In genomic region chr5:133644000-133644865, GRCh38 we compare ENCODE assay signal across 19 cellular contexts. TPM values are rescaled to one million over a fixed set of nuclear protein-coding genes. Genes with fewer than 3 reads are reported as not detected.
DNase-seq lines count a peak whose midpoint lies in the region; ATAC-seq and TF ChIP-seq lines count a peak whose summit lies in the region.
"Had no signal": no experiment of that assay in that cellular context is flagged by ENCODE, and none has a peak within 500 bp of the region (broad histone marks: within the 10 kb centered on the region; RNA-seq: fewer than 3 reads in every experiment).

No MANE protein-coding gene starts in this region.

- no peak overlapping the region for H3K23ac ChIP-seq in IMR-90 (ENCODE audit: low read depth, low read length)

- POLR2A ChIA-PET in IMR-90 (lab: Charles Lee; ENCODE audit: unreplicated experiment): no interaction called here
- POLR2A ChIA-PET in activated CD4-positive, alpha-beta T cell treated with anti-CD3 and anti-CD28 coated beads, Interleukin-2, amount 10 ng/mL, durations not matched to agents 7 days and 5 days (lab: Charles Lee): no interaction called here

- H3K4me1 Mint-ChIP-seq in activated CD4-positive, alpha-beta T cell treated with anti-CD3 and anti-CD28 coated beads, Interleukin-2, amount 10 ng/mL, durations not matched to agents 7 days and 5 days: no peaks in the 10 kb centered on the region
- H3K4me1 Mint-ChIP-seq: CD14-positive monocyte had no signal

- H3K36me3 ChIP-seq in BLaER1 (no peaks in the 10 kb centered on the region), IMR-90 (ENCODE audit: control insufficient read depth, insufficient read depth, low read length) (no peaks in the 10 kb centered on the region)
- H3K36me3 ChIP-seq: BE2C, HAP-1 had no signal

- peaks cover 27% of the 10 kb centered on the region for H3K27me3 Mint-ChIP-seq in activated CD4-positive, alpha-beta T cell treated with anti-CD3 and anti-CD28 coated beads, Interleukin-2, amount 10 ng/mL, durations not matched to agents 7 days and 5 days

- H3K9me1 ChIP-seq in IMR-90 (ENCODE audit: insufficient read depth, low read length): no peaks in the 10 kb centered on the region

- H2AK5ac ChIP-seq in IMR-90 (ENCODE audit: low read depth, low read length): no peak overlapping the region

- no peak overlapping the region for H3K4me3 Mint-ChIP-seq in activated CD4-positive, alpha-beta T cell treated with anti-CD3 and anti-CD28 coated beads, Interleukin-2, amount 10 ng/mL, durations not matched to agents 7 days and 5 days
- H3K4me3 Mint-ChIP-seq: CD14-positive monocyte; CD8-positive, alpha-beta T cell had no signal

- no peak for TF ChIP-seq RAD21 in IMR-90 (IDR thresholded peaks at IDR 0.05; ENCODE audit: low read length)

- H3K14ac ChIP-seq in IMR-90 (replicated peaks; ENCODE audit: low read depth, low read length): no peak overlapping the region

- H3K18ac ChIP-seq in IMR-90 (ENCODE audit: low read depth, low read length): no peak overlapping the region

- intact Hi-C loops in IMR-90 (cut with micrococcal nuclease): no loop called here

- no peak overlapping the region for H2AFZ ChIP-seq in IMR-90 (replicated peaks; ENCODE audit: low read length, poor library complexity)
- H2AFZ ChIP-seq: GM23248 had no signal

- peak overlapping the region; percentile 75 for H2AK9ac ChIP-seq in IMR-90 (replicated peaks; ENCODE audit: low read depth, low read length, poor library complexity)

- no peaks in the 10 kb centered on the region for H3K9me3 Mint-ChIP-seq in activated CD4-positive, alpha-beta T cell treated with anti-CD3 and anti-CD28 coated beads, Interleukin-2, amount 10 ng/mL, durations not matched to agents 7 days and 5 days
- H3K9me3 Mint-ChIP-seq: CD8-positive, alpha-beta T cell had no signal

- H3K27ac ChIP-seq in BLaER1 (no peak overlapping the region), IMR-90 (ENCODE audit: insufficient read depth, low read length) (no peak overlapping the region)
- H3K27ac ChIP-seq: GM23248, HL-60 had no signal

- peak overlapping the region; percentile 58 for H3K4me2 ChIP-seq in BLaER1
- no peak overlapping the region for H3K4me2 ChIP-seq in IMR-90 (ENCODE audit: low read depth, low read length)

- TF ChIP-seq CTCF in IMR-90 (conservative IDR thresholded peaks at IDR 0.05; ENCODE audit: low read depth, low read length): no peak

- H3K9ac ChIP-seq in BLaER1 (no peak overlapping the region), IMR-90 (ENCODE audit: low read depth, low read length) (no peak overlapping the region)
- H3K9ac ChIP-seq: GM23248 had no signal

- no peak overlapping the region for H4K91ac ChIP-seq in IMR-90 (ENCODE audit: insufficient read depth, low read depth, low read length)

- H3K4me1 ChIP-seq in BLaER1 (peaks cover 17% of the 10 kb centered on the region), IMR-90 (ENCODE audit: control insufficient read depth, insufficient read depth, low read length) (no peaks in the 10 kb centered on the region)
- H3K4me1 ChIP-seq: BE2C, HAP-1 had no signal

- no peak for DNase-seq in IMR-90
- peak; percentile 6 for DNase-seq in iPS-NIHi7 (ENCODE audit: extremely low spot score)
- DNase-seq in renal cortical epithelial cell (ENCODE audit: low read depth): peak; percentile 3
- no peak for DNase-seq in occipital lobe (lab: John Stamatoyannopoulos, UW)
- no peak for DNase-seq in stimulated activated naive CD4-positive, alpha-beta T cell (lab: John Stamatoyannopoulos, UW)
- DNase-seq in activated CD4-positive, alpha-beta T cell treated with anti-CD3 and anti-CD28 coated beads, Interleukin-2, amount 10 ng/mL, durations not matched to agents 7 days and 5 days: no peak
- DNase-seq: BE2C; Calu3; CD8-positive, alpha-beta T cell; DMS79 treated with DMSO at 0.1 percent for 48 hours; GM23248 had no signal

- no peak overlapping the region for H3K4ac ChIP-seq in IMR-90 (ENCODE audit: low read depth, low read length)

- CTCF ChIA-PET in IMR-90 (lab: Yijun Ruan, JAX): interaction anchor here (0.5 kb wide), 1 partner anchor 102 kb away, joined by 4 read pairs; no protein-coding TSS in a partner anchor
- CTCF ChIA-PET in activated CD4-positive, alpha-beta T cell treated with anti-CD3 and anti-CD28 coated beads, Interleukin-2, amount 10 ng/mL, durations not matched to agents 7 days and 5 days (lab: Charles Lee): interaction anchor here (1.2 kb wide), 1 partner anchor 51 kb away, joined by 3 read pairs; no protein-coding TSS in a partner anchor

- H3K9me3 ChIP-seq in BLaER1 (no peaks in the 10 kb centered on the region), IMR-90 (ENCODE audit: control insufficient read depth, insufficient read depth, low read length) (no peaks in the 10 kb centered on the region)
- H3K9me3 ChIP-seq: BE2C, HAP-1 had no signal

- H3K56ac ChIP-seq in IMR-90 (ENCODE audit: extremely low read depth, insufficient read depth, low read length): no peak overlapping the region

- H3K27me3 ChIP-seq in BLaER1 (no peaks in the 10 kb centered on the region), IMR-90 (ENCODE audit: control insufficient read depth, insufficient read depth, low read length) (no peaks in the 10 kb centered on the region)
- H3K27me3 ChIP-seq: BE2C had no signal

- H4K8ac ChIP-seq in IMR-90 (ENCODE audit: low read depth in 2 of 2, low read length in 2 of 2): no peak overlapping the region

- H2BK20ac ChIP-seq in IMR-90 (ENCODE audit: low read depth, low read length): no peak overlapping the region

- H3K27ac Mint-ChIP-seq in activated CD4-positive, alpha-beta T cell treated with anti-CD3 and anti-CD28 coated beads, Interleukin-2, amount 10 ng/mL, durations not matched to agents 7 days and 5 days: no peak overlapping the region
- H3K27ac Mint-ChIP-seq: CD14-positive monocyte; CD8-positive, alpha-beta T cell had no signal

- no peak for TF ChIP-seq POLR2A in IMR-90 (IDR thresholded peaks at IDR 0.05; ENCODE audit: low read depth, low read length)

- no peak overlapping the region for H2BK120ac ChIP-seq in IMR-90 (ENCODE audit: low read depth, low read length)

- BruUV-seq in IMR-90 (replicated peaks; lab: Mats Ljungman, UMichigan): no TSS peak

- no CpG with 5 or more reads among the region's 8 CpGs for WGBS in IMR-90 (ENCODE audit: extremely low coverage in 2 of 2, insufficient read length in 1 of 2), 2 experiments

- ATAC-seq in IMR-90 (ENCODE audit: low read depth): no peak
- no peak for ATAC-seq in HG02884 (IDR thresholded peaks at IDR 0.05; ENCODE audit: unreplicated experiment)
- ATAC-seq: CD8-positive, alpha-beta T cell; GM12878; K562 had no signal

- H2BK15ac ChIP-seq in IMR-90 (ENCODE audit: low read depth, low read length): no peak overlapping the region

- H4K20me1 ChIP-seq in BLaER1 (no peaks in the 10 kb centered on the region), IMR-90 (ENCODE audit: insufficient read depth, low read length) (no peaks in the 10 kb centered on the region)

- in situ Hi-C loops in IMR-90 (cut with MboI; ENCODE audit: low sequenced_read_pairs): no loop called here

- no peak overlapping the region for H3K4me3 ChIP-seq in BLaER1
- no peak overlapping the region for H3K4me3 ChIP-seq in IMR-90 (ENCODE audit: insufficient read depth, low read depth, low read length)
- H3K4me3 ChIP-seq: GM12878, GM23248, HAP-1, K562 had no signal

- no peaks in the 10 kb centered on the region for H3K36me3 Mint-ChIP-seq in activated CD4-positive, alpha-beta T cell treated with anti-CD3 and anti-CD28 coated beads, Interleukin-2, amount 10 ng/mL, durations not matched to agents 7 days and 5 days (ENCODE audit: low read depth)
- H3K36me3 Mint-ChIP-seq: CD14-positive monocyte; CD8-positive, alpha-beta T cell had no signal

- dilution Hi-C loops in IMR-90 (cut with HindIII; ENCODE audit: low sequenced_read_pairs, unreplicated experiment): no loop called here

- H2BK5ac ChIP-seq in IMR-90 (ENCODE audit: low read depth, low read length, poor library complexity, severe bottlenecking): no peak overlapping the region

- no peak overlapping the region for H4K5ac ChIP-seq in IMR-90 (ENCODE audit: low read depth, low read length)

- no peaks in the 10 kb centered on the region for H3K79me1 ChIP-seq in IMR-90 (ENCODE audit: low read depth in 1 of 2, low read length in 2 of 2)

TF ChIP-seq in IMR-90, 13 proteins besides CTCF, POLR2A, EP300 and RAD21:
- no peak for TF ChIP-seq CHD1 (IDR thresholded peaks at IDR 0.05; ENCODE audit: low read depth, low read length)

RNA-seq across cellular contexts. Expression of gene FSTL4, which starts 31.9 kb away (rescaled TPM):
- 0.18 TPM in 1 of 2 replicates, not detected in the other for total RNA-seq in IMR-90 (2012; rRNA removed)
- not detected in 2 replicates for polyA plus RNA-seq in IMR-90 (2012; rRNA removed)
- polyA plus RNA-seq in IMR-90 (2012; cell fraction: cytosol; rRNA removed): 0.01 and 0.04 TPM in 2 replicates
- polyA plus RNA-seq in IMR-90 (2012; cell fraction: nucleus; rRNA removed; ENCODE audit: low replicate concordance): 0.03 TPM in 2 replicates
- total RNA-seq in renal cortical epithelial cell: not detected in 2 replicates
- 0.62 TPM for total RNA-seq in occipital lobe
- total RNA-seq in activated CD4-positive, alpha-beta T cell treated with anti-CD3 and anti-CD28 coated beads, Interleukin-2, amount 10 ng/mL, durations not matched to agents 7 days and 5 days: not detected
- total RNA-seq: Calu3, G401, GM23248, K562 had no signal
- polyA plus RNA-seq: CD14-positive monocyte, GM23248 had no signal

Comparison
In these comparisons a context has a peak if more than half of its experiments do, and no peak if none do; other contexts are left out.
1. DNase-seq: peak in iPS-NIHi7 (single experiment) and renal cortical epithelial cell (single experiment); none in IMR-90 (single experiment), occipital lobe (single experiment), stimulated activated naive CD4-positive, alpha-beta T cell (0 of 6) and activated CD4-positive, alpha-beta T cell treated with anti-CD3 and anti-CD28 coated beads, Interleukin-2, amount 10 ng/mL, durations not matched to agents 7 days and 5 days (single experiment).